In the genomic region with DNA sequence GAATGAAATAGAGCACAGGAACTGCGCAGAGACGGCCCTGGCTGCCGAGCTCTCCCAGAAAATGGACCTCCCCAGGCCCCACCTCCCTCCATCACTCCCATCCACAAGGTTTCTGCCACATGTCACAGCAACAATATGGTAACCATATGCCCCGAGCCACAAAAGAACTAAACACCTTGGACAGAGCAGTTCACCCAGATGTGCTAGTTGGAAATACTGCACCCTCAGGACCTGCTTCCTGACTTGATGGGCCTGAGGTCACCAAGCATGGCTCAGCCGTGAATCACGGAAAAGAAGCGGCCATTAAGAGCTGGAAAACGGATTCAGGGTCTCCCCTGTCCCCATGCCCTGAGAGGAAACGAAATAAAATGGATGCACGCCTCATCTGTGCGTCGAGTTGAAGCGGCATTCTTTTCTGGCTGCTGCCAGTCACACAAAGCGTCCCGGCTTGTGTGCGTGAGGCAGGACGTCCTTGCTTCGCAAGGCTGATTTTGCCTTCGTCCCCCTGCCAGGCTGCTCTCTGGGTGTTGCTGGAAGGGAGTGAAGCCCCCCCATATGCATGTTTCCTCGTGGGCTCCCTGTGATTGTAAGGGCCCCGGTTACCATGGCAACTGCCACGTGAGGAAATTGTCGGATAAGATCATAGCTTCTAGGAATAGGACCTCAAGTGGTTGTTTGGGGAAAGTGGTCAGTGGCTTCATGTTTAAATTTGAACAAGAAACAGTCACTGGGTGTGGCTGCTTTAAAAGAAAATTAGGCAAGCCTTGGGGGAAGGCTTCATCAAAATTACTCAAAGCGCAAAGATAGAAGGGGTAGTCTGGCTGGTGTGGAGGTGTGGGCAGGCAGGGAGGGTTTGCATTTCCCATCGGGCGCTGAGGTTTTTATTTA, we compare ENCODE assay signal across 14 cellular contexts. TPM values are rescaled to one million over a fixed set of nuclear protein-coding genes. Genes with fewer than 3 reads are reported as not detected.
A peak's percentile ranks its signal among the peaks of the same experiment; 100 is the strongest.
DNase-seq lines count a peak whose midpoint lies in the region; ATAC-seq, FAIRE-seq and TF ChIP-seq lines count a peak whose summit lies in the region.
"Had no signal": no experiment of that assay in that cellular context is flagged by ENCODE, and none has a peak within 500 bp of the region (broad histone marks: within the 10 kb centered on the region; RNA-seq: fewer than 3 reads in every experiment).

No MANE protein-coding gene starts in this region.

- H3K27ac ChIP-seq in CD4-positive, alpha-beta memory T cell (ENCODE audit: low read depth, low read length): no peak overlapping the region
- no peak overlapping the region for H3K27ac ChIP-seq in K562 (ENCODE audit: extremely low read depth, low read depth, low read length)
- H3K27ac ChIP-seq in OCI-LY7 (ENCODE audit: low read depth, low read length, poor library complexity, severe bottlenecking): no peak overlapping the region
- H3K27ac ChIP-seq: thoracic aorta had no signal

- under 1% methylated on average over 26 of the region's 26 CpGs for WGBS in K562 (ENCODE audit: insufficient coverage, low coverage, missing lambda C conversion rate)

- intact Hi-C loops in CD4-positive, alpha-beta memory T cell (cut with micrococcal nuclease): no loop called here
- intact Hi-C loops in K562 (cut with micrococcal nuclease): no loop called here
- intact Hi-C loops in OCI-LY7 (cut with micrococcal nuclease; ENCODE audit: unreplicated experiment): no loop called here

- H2AFZ ChIP-seq in K562 (ENCODE audit: low read depth, low read length) (no peak overlapping the region), OCI-LY7 (ENCODE audit: low read length) (no peak overlapping the region)

- TF ChIP-seq CTCF in K562 (IDR thresholded peaks at IDR 0.05 in 2 of 3, conservative IDR thresholded peaks at IDR 0.05 in 1 of 3; ENCODE audit: insufficient read depth in 2 of 3, low read depth in 1 of 3, low read length in 3 of 3): no peak
- TF ChIP-seq CTCF in GM13976 (IDR thresholded peaks at IDR 0.05; ENCODE audit: borderline replicate concordance, control extremely low read depth, extremely low read depth, insufficient read depth, missing control alignments): no peak
- TF ChIP-seq CTCF in OCI-LY7 (conservative IDR thresholded peaks at IDR 0.05; ENCODE audit: low read length): no peak

- peaks cover 85% of the 10 kb centered on the region for H3K4me1 ChIP-seq in CD4-positive, alpha-beta memory T cell (ENCODE audit: insufficient read depth, low read length)
- H3K4me1 ChIP-seq in K562 (replicated peaks in 1 of 2; ENCODE audit: control insufficient read depth in 2 of 2, insufficient read depth in 2 of 2, low read length in 2 of 2): no peaks in the 10 kb centered on the region
- peaks cover 1% of the 10 kb centered on the region for H3K4me1 ChIP-seq in OCI-LY7 (ENCODE audit: insufficient read depth, low read length, poor library complexity, severe bottlenecking)

- H3K79me2 ChIP-seq in K562 (ENCODE audit: control insufficient read depth, insufficient read depth, low read length) (no peaks in the 10 kb centered on the region), OCI-LY7 (ENCODE audit: insufficient read depth, low read depth, low read length) (peaks cover 2% of the 10 kb centered on the region; the same call in 1 of the 2 replicates)

- no peaks in the 10 kb centered on the region for H3K9me1 ChIP-seq in K562 (ENCODE audit: control insufficient read depth, insufficient read depth, low read length)

- H3K36me3 Mint-ChIP-seq in CD4-positive, alpha-beta memory T cell: peaks cover 32 to 63% of the 10 kb centered on the region in 2 donors
- no peaks in the 10 kb centered on the region for H3K36me3 Mint-ChIP-seq in natural killer cell treated with Interleukin-12 subunit alpha and Interleukin-12 subunit beta and Interleukin-15 and Interleukin-18, amount 100 ng/mL, for 72 hours

- H3K9ac ChIP-seq in K562 (ENCODE audit: insufficient read depth in 1 of 2, low read depth in 2 of 2, low read length in 2 of 2): no peak overlapping the region

- H3K9me3 Mint-ChIP-seq in CD4-positive, alpha-beta memory T cell: peaks cover 0 to 2% (median 0%) of the 10 kb centered on the region in 8 donors
- H3K9me3 Mint-ChIP-seq in natural killer cell treated with Interleukin-12 subunit alpha and Interleukin-12 subunit beta and Interleukin-15 and Interleukin-18, amount 100 ng/mL, for 72 hours: no peaks in the 10 kb centered on the region
- H3K9me3 Mint-ChIP-seq: activated T-cell treated with anti-CD3 and anti-CD28 coated beads, Interleukin-2, amount 50 U/mL, for 4 hours had no signal

- no peak for TF ChIP-seq RAD21 in K562 (CRISPR knock-in tag; conservative IDR thresholded peaks at IDR 0.05 in 1 of 2, IDR thresholded peaks at IDR 0.05 in 1 of 2)

- peak overlapping the region in 4 of 8 donors; percentile 23 to 86 (median 41) for H3K4me3 Mint-ChIP-seq in CD4-positive, alpha-beta memory T cell
- H3K4me3 Mint-ChIP-seq in natural killer cell treated with Interleukin-12 subunit alpha and Interleukin-12 subunit beta and Interleukin-15 and Interleukin-18, amount 100 ng/mL, for 72 hours: peak overlapping the region; percentile 27
- H3K4me3 Mint-ChIP-seq: activated T-cell treated with anti-CD3 and anti-CD28 coated beads, Interleukin-2, amount 50 U/mL, for 4 hours had no signal

- DNase-seq in CD4-positive, alpha-beta memory T cell: no peak
- DNase-seq in LHCN-M2 (ENCODE audit: low read depth) (peak; percentile 3), K562 (ENCODE audit: extremely low read depth in 1 of 4, low spot score in 3 of 4) (peak in 2 of 4 experiments; percentile 10 to 12), GM13976 (ENCODE audit: low spot score) (no peak), OCI-LY7 (ENCODE audit: low spot score) (no peak), NCI-H2227 (lab: John Stamatoyannopoulos, UW; ENCODE audit: unreplicated experiment) (no peak)
- no peak for DNase-seq in natural killer cell treated with Interleukin-12 subunit alpha and Interleukin-12 subunit beta and Interleukin-15 and Interleukin-18, amount 100 ng/mL, for 72 hours (ENCODE audit: low spot score)
- DNase-seq: activated T-cell treated with anti-CD3 and anti-CD28 coated beads, Interleukin-2, amount 50 U/mL, for 4 hours; stimulated activated CD4-positive, alpha-beta T cell treated with anti-CD3 and anti-CD28 coated beads, Interleukin-1b, Interleukin-23, amount 100 ng/mL, for 48 hours had no signal

- H3K4me3 ChIP-seq in CD4-positive, alpha-beta memory T cell (ENCODE audit: low read length in 2 of 2): no peak overlapping the region
- H3K4me3 ChIP-seq in K562: no peak overlapping the region
- no peak overlapping the region for H3K4me3 ChIP-seq in OCI-LY7 (ENCODE audit: low read depth, low read length, poor library complexity, severe bottlenecking)
- H3K4me3 ChIP-seq: thoracic aorta had no signal

- no peak overlapping the region for H3K4me2 ChIP-seq in K562 (ENCODE audit: insufficient read depth, low read length)
- no peak overlapping the region for H3K4me2 ChIP-seq in OCI-LY7 (ENCODE audit: low read length)

- H3K36me3 ChIP-seq in CD4-positive, alpha-beta memory T cell (ENCODE audit: insufficient read depth, low read length): peaks cover 13% of the 10 kb centered on the region
- H3K36me3 ChIP-seq in K562 (ENCODE audit: control insufficient read depth, insufficient read depth, low read length) (no peaks in the 10 kb centered on the region), OCI-LY7 (ENCODE audit: insufficient read depth, low read length) (peaks cover 19% of the 10 kb centered on the region; the same call in 1 of the 2 replicates)
- H3K36me3 ChIP-seq: thoracic aorta had no signal

- H3K9me2 ChIP-seq in OCI-LY7 (ENCODE audit: insufficient read depth, low read length): no peaks in the 10 kb centered on the region

- no peak for FAIRE-seq in K562 (lab: Jason Lieb, UNC)
- FAIRE-seq: G401.6, GM19239 had no signal

- no peak for TF ChIP-seq POLR2A in K562 (conservative IDR thresholded peaks at IDR 0.05)

- H3K27ac Mint-ChIP-seq in CD4-positive, alpha-beta memory T cell: peak overlapping the region; percentile 41 to 91 (median 78)
- H3K27ac Mint-ChIP-seq in natural killer cell treated with Interleukin-12 subunit alpha and Interleukin-12 subunit beta and Interleukin-15 and Interleukin-18, amount 100 ng/mL, for 72 hours: peak overlapping the region; percentile 42 to 97

- BruUV-seq in K562 (replicated peaks; lab: Mats Ljungman, UMichigan) (no TSS peak), OCI-LY7 (replicated peaks; lab: Mats Ljungman, UMichigan) (no TSS peak)

- TF ChIP-seq EP300 in K562 (IDR thresholded peaks at IDR 0.05; ENCODE audit: low read length): no peak

- in situ Hi-C loops in K562 (cut with MboI) (no loop called here), GM13976 (cut with MboI; ENCODE audit: low sequenced_read_pairs, unreplicated experiment) (no loop called here)

- no peaks in the 10 kb centered on the region for H3K27me3 Mint-ChIP-seq in CD4-positive, alpha-beta memory T cell
- H3K27me3 Mint-ChIP-seq in natural killer cell treated with Interleukin-12 subunit alpha and Interleukin-12 subunit beta and Interleukin-15 and Interleukin-18, amount 100 ng/mL, for 72 hours: no peaks in the 10 kb centered on the region

- H3K4me1 Mint-ChIP-seq in CD4-positive, alpha-beta memory T cell: peaks cover 59 to 95% (median 82%) of the 10 kb centered on the region in 4 donors
- H3K4me1 Mint-ChIP-seq in natural killer cell treated with Interleukin-12 subunit alpha and Interleukin-12 subunit beta and Interleukin-15 and Interleukin-18, amount 100 ng/mL, for 72 hours (ENCODE audit: low read depth in 2 of 2): peaks cover 74 to 80% of the 10 kb centered on the region in 2 donors

- H4K20me1 ChIP-seq in K562 (replicated peaks; ENCODE audit: control insufficient read depth, insufficient read depth, low read length): 0 out of 2 replicates have a peak, but pooled peaks cover 3% of the 10 kb centered on the region
- H4K20me1 ChIP-seq in OCI-LY7 (ENCODE audit: insufficient read depth, low read length): no peaks in the 10 kb centered on the region

- no peak for ATAC-seq in K562
- ATAC-seq in natural killer cell treated with Interleukin-12 subunit alpha and Interleukin-12 subunit beta and Interleukin-15 and Interleukin-18, amount 100 ng/mL, for 72 hours: peak; percentile 60 to 65
- ATAC-seq in GM18867 (IDR thresholded peaks at IDR 0.05; ENCODE audit: unreplicated experiment): no peak
- ATAC-seq: activated T-cell treated with anti-CD3 and anti-CD28 coated beads, Interleukin-2, amount 50 U/mL, for 4 hours had no signal

- H3K9me3 ChIP-seq in CD4-positive, alpha-beta memory T cell (ENCODE audit: control insufficient read depth in 1 of 2, low read length in 2 of 2): no peaks in the 10 kb centered on the region
- H3K9me3 ChIP-seq in K562 (replicated peaks; ENCODE audit: control insufficient read depth, insufficient read depth, low read depth, low read length) (no peaks in the 10 kb centered on the region), OCI-LY7 (ENCODE audit: low read length) (no peaks in the 10 kb centered on the region)
- H3K9me3 ChIP-seq: thoracic aorta had no signal

- POLR2A ChIA-PET in CD4-positive, alpha-beta memory T cell (lab: Charles Lee; ENCODE audit: partially characterized antibody): interaction anchor here (1.7 kb wide), 1 partner anchor 16 kb away, joined by 4 read pairs; no protein-coding TSS in a partner anchor
- POLR2A ChIA-PET in K562 (lab: Yijun Ruan, JAX) (interaction anchor here (0.5 kb wide), 1 partner anchor 24 kb away, joined by 4 read pairs; no protein-coding TSS in a partner anchor), OCI-LY7 (lab: Charles Lee) (interaction anchor here (1.5 kb wide), 2 partner anchors 9 to 10 kb away, joined by 3 to 7 read pairs; no protein-coding TSS in a partner anchor)

- H3K27me3 ChIP-seq in CD4-positive, alpha-beta memory T cell (ENCODE audit: insufficient read depth, low read length): no peaks in the 10 kb centered on the region
- H3K27me3 ChIP-seq in K562 (ENCODE audit: control insufficient read depth in 2 of 2, insufficient read depth in 2 of 2, low read length in 2 of 2): peaks cover 0 to 6% of the 10 kb centered on the region in 2 experiments; a peak in 1 of 5 replicates

- CTCF ChIA-PET in CD4-positive, alpha-beta memory T cell (lab: Charles Lee; ENCODE audit: partially characterized antibody): no interaction called here
- CTCF ChIA-PET in K562 (lab: Yijun Ruan, JAX; ENCODE audit: low intra/inter-chr PET ratio) (no interaction called here), OCI-LY7 (lab: Charles Lee; ENCODE audit: unreplicated experiment) (no interaction called here)

RNA-seq across cellular contexts. Expression of a gene that starts 51.7 kb away (rescaled TPM):
- 100 to 1,000 TPM; 112 to 122 TPM for total RNA-seq in CD4-positive, alpha-beta memory T cell
- polyA plus RNA-seq in CD4-positive, alpha-beta memory T cell: 10 to 100 TPM; 54.6 to 93.1 TPM
- total RNA-seq in LHCN-M2 (2014; rRNA removed): 0.06 and 0.17 TPM in 2 replicates
- 0.86 TPM for polyA plus RNA-seq in LHCN-M2 (2012)
- total RNA-seq in K562 (2011; cell fraction: chromatin; rRNA removed; ENCODE audit: low replicate concordance): not detected in 2 replicates
- not detected in 2 replicates for total RNA-seq in K562 (2011; cell fraction: nucleolus; rRNA removed)
- total RNA-seq in K562 (2011; cell fraction: nucleoplasm; rRNA removed): not detected in 2 replicates
- total RNA-seq in K562 (2014; rRNA removed): not detected in 2 replicates
- not detected in 2 replicates for total RNA-seq in K562 (2014; rRNA removed; fragmentation: Illumina TruSeq; extraction: Trizol)
- total RNA-seq in K562 (2015; rRNA removed; fragmentation: Illumina TruSeq; extraction: Trizol): not detected in 2 replicates
- 0.18 and 0.25 TPM in 2 replicates for total RNA-seq in K562 (2021)
- not detected in 2 replicates for polyA plus RNA-seq in K562 (2011; rRNA removed)
- not detected in 2 replicates for polyA plus RNA-seq in K562 (2011; cell fraction: cytosol; rRNA removed)
- polyA plus RNA-seq in K562 (2011; cell fraction: nucleus; rRNA removed): not detected in 2 replicates
- 0.10 TPM in 1 of 2 replicates, not detected in the other for polyA plus RNA-seq in K562 (2012)
- polyA plus RNA-seq in K562 (2014; fragmentation: Illumina TruSeq; extraction: Trizol): not detected in 2 replicates
- polyA plus RNA-seq in K562 (2014; fragmentation: Nextera tagmentation; extraction: Ambion mirVana): not detected
- not detected in 2 replicates for polyA plus RNA-seq in K562 (2014; rRNA removed)
- polyA minus RNA-seq in K562 (2011; rRNA and poly(A)+ RNA removed): not detected in 2 replicates
- polyA minus RNA-seq in K562 (2011; cell fraction: cytosol; rRNA and poly(A)+ RNA removed): not detected in 2 replicates
- not detected in 2 replicates for polyA minus RNA-seq in K562 (2011; cell fraction: nucleus; rRNA and poly(A)+ RNA removed)
- 10 to 100 TPM; 63.3 to 74.0 TPM for total RNA-seq in natural killer cell treated with Interleukin-12 subunit alpha and Interleukin-12 subunit beta and Interleukin-15 and Interleukin-18, amount 100 ng/mL, for 72 hours
- total RNA-seq in OCI-LY7 (2014; rRNA removed; shearing (Covaris generic)): 79.4 and 88.8 TPM in 2 replicates
- total RNA-seq in OCI-LY7 (2022): 78.2 and 81.2 TPM in 2 replicates
- total RNA-seq: NCI-H460 had no signal

Comparison
In these comparisons a context has a peak if more than half of its experiments do, and no peak if none do; other contexts are left out.
1. ATAC-seq: peak in natural killer cell treated with Interleukin-12 subunit alpha and Interleukin-12 subunit beta and Interleukin-15 and Interleukin-18, amount 100 ng/mL, for 72 hours (2 of 2); none in K562 (single experiment) and GM18867 (single experiment).
2. RNA of a gene that starts 51.7 kb away (total RNA-seq): 112 to 122 TPM in CD4-positive, alpha-beta memory T cell, 78.2 to 88.8 TPM in OCI-LY7 and 63.3 to 74.0 TPM in natural killer cell treated with Interleukin-12 subunit alpha and Interleukin-12 subunit beta and Interleukin-15 and Interleukin-18, amount 100 ng/mL, for 72 hours; 0.06 to 0.17 TPM in LHCN-M2 and 0.18 to 0.25 TPM in K562; every median in the first group is over 10 times any median in the second.